ENCODE assay signal across 1 cellular context in the genomic region with DNA sequence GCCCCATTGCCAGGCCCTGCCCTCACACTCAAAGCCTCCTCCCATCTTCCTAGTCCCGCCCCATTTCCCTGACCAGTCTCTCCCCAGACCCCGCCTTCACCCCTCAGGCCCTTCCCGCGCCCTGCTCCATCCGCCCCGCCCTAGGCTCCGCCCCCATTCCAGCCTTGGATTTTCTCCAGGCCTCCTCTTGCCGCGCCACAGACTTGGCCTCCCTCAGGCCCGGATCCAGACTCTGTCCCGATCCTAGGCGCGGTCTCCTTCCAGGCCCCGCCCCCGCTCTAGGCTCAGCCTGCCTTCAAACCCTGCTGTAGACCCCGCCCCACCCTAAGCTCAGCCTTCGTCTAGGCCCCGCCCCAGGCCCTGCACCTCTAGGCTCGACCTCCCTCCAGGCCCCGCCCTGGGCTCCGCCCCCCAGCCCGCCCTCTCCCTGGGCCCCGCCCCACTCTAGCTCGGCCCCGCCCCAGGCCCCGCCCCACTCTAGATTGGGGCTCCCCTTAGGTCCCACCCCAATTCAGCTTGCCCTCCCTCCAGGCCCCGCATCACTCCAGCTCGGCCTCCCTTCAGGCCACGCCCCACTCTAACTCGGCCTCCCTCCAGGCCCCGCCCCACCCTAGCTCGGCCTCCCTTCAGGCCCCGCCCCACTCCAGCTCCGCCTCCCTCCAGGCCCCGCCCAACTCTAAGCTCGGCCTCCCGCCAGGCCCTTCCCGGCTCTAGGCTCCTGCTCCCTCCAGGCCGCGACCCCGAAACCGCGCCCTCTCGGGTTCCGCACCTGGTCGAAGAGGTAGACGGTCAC.
TF ChIP-seq lines count a peak whose summit lies in the region.

No MANE protein-coding gene starts in this region.

TF ChIP-seq in K562, 482 proteins besides CTCF, POLR2A, EP300 and RAD21 (continued from another document and continues in another):
- TF ChIP-seq, protein P1, sequence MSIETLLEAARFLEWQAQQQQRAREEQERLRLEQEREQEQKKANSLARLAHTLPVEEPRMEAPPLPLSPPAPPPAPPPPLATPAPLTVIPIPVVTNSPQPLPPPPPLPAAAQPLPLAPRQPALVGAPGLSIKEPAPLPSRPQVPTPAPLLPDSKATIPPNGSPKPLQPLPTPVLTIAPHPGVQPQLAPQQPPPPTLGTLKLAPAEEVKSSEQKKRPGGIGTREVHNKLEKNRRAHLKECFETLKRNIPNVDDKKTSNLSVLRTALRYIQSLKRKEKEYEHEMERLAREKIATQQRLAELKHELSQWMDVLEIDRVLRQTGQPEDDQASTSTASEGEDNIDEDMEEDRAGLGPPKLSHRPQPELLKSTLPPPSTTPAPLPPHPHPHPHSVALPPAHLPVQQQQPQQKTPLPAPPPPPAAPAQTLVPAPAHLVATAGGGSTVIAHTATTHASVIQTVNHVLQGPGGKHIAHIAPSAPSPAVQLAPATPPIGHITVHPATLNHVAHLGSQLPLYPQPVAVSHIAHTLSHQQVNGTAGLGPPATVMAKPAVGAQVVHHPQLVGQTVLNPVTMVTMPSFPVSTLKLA (conservative IDR thresholded peaks at IDR 0.05): no peak
- TF ChIP-seq JUND (IDR thresholded peaks at IDR 0.05; ENCODE audit: borderline replicate concordance, low read depth, low read length): peak; percentile 6; the same call in 1 of the 2 replicates
- no peak for TF ChIP-seq JUND (tag; IDR thresholded peaks at IDR 0.05; ENCODE audit: borderline replicate concordance, low read depth, low read length)
- TF ChIP-seq, protein P2, sequence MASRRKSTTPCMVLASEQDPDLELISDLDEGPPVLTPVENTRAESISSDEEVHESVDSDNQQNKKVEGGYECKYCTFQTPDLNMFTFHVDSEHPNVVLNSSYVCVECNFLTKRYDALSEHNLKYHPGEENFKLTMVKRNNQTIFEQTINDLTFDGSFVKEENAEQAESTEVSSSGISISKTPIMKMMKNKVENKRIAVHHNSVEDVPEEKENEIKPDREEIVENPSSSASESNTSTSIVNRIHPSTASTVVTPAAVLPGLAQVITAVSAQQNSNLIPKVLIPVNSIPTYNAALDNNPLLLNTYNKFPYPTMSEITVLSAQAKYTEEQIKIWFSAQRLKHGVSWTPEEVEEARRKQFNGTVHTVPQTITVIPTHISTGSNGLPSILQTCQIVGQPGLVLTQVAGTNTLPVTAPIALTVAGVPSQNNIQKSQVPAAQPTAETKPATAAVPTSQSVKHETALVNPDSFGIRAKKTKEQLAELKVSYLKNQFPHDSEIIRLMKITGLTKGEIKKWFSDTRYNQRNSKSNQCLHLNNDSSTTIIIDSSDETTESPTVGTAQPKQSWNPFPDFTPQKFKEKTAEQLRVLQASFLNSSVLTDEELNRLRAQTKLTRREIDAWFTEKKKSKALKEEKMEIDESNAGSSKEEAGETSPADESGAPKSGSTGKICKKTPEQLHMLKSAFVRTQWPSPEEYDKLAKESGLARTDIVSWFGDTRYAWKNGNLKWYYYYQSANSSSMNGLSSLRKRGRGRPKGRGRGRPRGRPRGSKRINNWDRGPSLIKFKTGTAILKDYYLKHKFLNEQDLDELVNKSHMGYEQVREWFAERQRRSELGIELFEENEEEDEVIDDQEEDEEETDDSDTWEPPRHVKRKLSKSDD (conservative IDR thresholded peaks at IDR 0.05; ENCODE audit: low read length): no peak
- no peak for TF ChIP-seq NCOA2 (IDR thresholded peaks at IDR 0.05; ENCODE audit: partially characterized antibody in 2 of 2)
- TF ChIP-seq KDM4B (IDR thresholded peaks at IDR 0.05; ENCODE audit: borderline replicate concordance in 2 of 2, low read depth in 1 of 2): no peak
- TF ChIP-seq ZNF436 (CRISPR knock-in tag; IDR thresholded peaks at IDR 0.05): no peak
- TF ChIP-seq, protein P3, sequence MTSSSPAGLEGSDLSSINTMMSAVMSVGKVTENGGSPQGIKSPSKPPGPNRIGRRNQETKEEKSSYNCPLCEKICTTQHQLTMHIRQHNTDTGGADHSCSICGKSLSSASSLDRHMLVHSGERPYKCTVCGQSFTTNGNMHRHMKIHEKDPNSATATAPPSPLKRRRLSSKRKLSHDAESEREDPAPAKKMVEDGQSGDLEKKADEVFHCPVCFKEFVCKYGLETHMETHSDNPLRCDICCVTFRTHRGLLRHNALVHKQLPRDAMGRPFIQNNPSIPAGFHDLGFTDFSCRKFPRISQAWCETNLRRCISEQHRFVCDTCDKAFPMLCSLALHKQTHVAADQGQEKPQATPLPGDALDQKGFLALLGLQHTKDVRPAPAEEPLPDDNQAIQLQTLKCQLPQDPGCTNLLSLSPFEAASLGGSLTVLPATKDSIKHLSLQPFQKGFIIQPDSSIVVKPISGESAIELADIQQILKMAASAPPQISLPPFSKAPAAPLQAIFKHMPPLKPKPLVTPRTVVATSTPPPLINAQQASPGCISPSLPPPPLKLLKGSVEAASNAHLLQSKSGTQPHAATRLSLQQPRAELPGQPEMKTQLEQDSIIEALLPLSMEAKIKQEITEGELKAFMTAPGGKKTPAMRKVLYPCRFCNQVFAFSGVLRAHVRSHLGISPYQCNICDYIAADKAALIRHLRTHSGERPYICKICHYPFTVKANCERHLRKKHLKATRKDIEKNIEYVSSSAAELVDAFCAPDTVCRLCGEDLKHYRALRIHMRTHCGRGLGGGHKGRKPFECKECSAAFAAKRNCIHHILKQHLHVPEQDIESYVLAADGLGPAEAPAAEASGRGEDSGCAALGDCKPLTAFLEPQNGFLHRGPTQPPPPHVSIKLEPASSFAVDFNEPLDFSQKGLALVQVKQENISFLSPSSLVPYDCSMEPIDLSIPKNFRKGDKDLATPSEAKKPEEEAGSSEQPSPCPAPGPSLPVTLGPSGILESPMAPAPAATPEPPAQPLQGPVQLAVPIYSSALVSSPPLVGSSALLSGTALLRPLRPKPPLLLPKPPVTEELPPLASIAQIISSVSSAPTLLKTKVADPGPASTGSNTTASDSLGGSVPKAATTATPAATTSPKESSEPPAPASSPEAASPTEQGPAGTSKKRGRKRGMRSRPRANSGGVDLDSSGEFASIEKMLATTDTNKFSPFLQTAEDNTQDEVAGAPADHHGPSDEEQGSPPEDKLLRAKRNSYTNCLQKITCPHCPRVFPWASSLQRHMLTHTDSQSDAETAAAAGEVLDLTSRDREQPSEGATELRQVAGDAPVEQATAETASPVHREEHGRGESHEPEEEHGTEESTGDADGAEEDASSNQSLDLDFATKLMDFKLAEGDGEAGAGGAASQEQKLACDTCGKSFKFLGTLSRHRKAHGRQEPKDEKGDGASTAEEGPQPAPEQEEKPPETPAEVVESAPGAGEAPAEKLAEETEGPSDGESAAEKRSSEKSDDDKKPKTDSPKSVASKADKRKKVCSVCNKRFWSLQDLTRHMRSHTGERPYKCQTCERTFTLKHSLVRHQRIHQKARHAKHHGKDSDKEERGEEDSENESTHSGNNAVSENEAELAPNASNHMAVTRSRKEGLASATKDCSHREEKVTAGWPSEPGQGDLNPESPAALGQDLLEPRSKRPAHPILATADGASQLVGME (CRISPR knock-in tag; IDR thresholded peaks at IDR 0.05): no peak
- peak; percentile 28; the same call in 1 of the 2 replicates for TF ChIP-seq OTX1 (CRISPR knock-in tag; IDR thresholded peaks at IDR 0.05)
- 0 out of 2 replicates have a peak, but pooled peaks have one; percentile 51 for TF ChIP-seq MYNN (IDR thresholded peaks at IDR 0.05)
- no peak for TF ChIP-seq MYNN (CRISPR knock-in tag; IDR thresholded peaks at IDR 0.05)
- TF ChIP-seq, protein P4, sequence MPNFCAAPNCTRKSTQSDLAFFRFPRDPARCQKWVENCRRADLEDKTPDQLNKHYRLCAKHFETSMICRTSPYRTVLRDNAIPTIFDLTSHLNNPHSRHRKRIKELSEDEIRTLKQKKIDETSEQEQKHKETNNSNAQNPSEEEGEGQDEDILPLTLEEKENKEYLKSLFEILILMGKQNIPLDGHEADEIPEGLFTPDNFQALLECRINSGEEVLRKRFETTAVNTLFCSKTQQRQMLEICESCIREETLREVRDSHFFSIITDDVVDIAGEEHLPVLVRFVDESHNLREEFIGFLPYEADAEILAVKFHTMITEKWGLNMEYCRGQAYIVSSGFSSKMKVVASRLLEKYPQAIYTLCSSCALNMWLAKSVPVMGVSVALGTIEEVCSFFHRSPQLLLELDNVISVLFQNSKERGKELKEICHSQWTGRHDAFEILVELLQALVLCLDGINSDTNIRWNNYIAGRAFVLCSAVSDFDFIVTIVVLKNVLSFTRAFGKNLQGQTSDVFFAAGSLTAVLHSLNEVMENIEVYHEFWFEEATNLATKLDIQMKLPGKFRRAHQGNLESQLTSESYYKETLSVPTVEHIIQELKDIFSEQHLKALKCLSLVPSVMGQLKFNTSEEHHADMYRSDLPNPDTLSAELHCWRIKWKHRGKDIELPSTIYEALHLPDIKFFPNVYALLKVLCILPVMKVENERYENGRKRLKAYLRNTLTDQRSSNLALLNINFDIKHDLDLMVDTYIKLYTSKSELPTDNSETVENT (CRISPR knock-in tag; IDR thresholded peaks at IDR 0.05): no peak
- TF ChIP-seq NR2C1 (IDR thresholded peaks at IDR 0.05): no peak
- TF ChIP-seq NR2C1 (tag; IDR thresholded peaks at IDR 0.05): no peak
- TF ChIP-seq ZNF507 (tag; conservative IDR thresholded peaks at IDR 0.05): no peak
- TF ChIP-seq HNRNPUL1 (IDR thresholded peaks at IDR 0.05; ENCODE audit: low read length): no peak
- TF ChIP-seq, protein P5, sequence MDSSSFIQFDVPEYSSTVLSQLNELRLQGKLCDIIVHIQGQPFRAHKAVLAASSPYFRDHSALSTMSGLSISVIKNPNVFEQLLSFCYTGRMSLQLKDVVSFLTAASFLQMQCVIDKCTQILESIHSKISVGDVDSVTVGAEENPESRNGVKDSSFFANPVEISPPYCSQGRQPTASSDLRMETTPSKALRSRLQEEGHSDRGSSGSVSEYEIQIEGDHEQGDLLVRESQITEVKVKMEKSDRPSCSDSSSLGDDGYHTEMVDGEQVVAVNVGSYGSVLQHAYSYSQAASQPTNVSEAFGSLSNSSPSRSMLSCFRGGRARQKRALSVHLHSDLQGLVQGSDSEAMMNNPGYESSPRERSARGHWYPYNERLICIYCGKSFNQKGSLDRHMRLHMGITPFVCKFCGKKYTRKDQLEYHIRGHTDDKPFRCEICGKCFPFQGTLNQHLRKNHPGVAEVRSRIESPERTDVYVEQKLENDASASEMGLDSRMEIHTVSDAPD (CRISPR knock-in tag; IDR thresholded peaks at IDR 0.05): no peak
- TF ChIP-seq SRSF3 (IDR thresholded peaks at IDR 0.05; ENCODE audit: insufficient read depth, low read length): no peak
- no peak for TF ChIP-seq KLF16 (IDR thresholded peaks at IDR 0.05)
- TF ChIP-seq, protein P6, sequence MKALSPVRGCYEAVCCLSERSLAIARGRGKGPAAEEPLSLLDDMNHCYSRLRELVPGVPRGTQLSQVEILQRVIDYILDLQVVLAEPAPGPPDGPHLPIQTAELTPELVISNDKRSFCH (CRISPR knock-in tag; IDR thresholded peaks at IDR 0.05): no peak
- TF ChIP-seq, protein P6 (tag; IDR thresholded peaks at IDR 0.05): no peak
- TF ChIP-seq POLR2B (IDR thresholded peaks at IDR 0.05; ENCODE audit: low read depth, partially characterized antibody): peak; percentile 69
- TF ChIP-seq, protein P7, sequence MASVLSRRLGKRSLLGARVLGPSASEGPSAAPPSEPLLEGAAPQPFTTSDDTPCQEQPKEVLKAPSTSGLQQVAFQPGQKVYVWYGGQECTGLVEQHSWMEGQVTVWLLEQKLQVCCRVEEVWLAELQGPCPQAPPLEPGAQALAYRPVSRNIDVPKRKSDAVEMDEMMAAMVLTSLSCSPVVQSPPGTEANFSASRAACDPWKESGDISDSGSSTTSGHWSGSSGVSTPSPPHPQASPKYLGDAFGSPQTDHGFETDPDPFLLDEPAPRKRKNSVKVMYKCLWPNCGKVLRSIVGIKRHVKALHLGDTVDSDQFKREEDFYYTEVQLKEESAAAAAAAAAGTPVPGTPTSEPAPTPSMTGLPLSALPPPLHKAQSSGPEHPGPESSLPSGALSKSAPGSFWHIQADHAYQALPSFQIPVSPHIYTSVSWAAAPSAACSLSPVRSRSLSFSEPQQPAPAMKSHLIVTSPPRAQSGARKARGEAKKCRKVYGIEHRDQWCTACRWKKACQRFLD (CRISPR knock-in tag; IDR thresholded peaks at IDR 0.05): no peak
- no peak for TF ChIP-seq RHOXF2B (CRISPR knock-in tag; conservative IDR thresholded peaks at IDR 0.05)
- TF ChIP-seq ZNF121 (CRISPR knock-in tag; conservative IDR thresholded peaks at IDR 0.05): no peak
- peak in 1 of 2 experiments; percentile 77; a peak in 2 of 4 replicates for TF ChIP-seq SRF (CRISPR knock-in tag; IDR thresholded peaks at IDR 0.05)
- TF ChIP-seq, protein P8, sequence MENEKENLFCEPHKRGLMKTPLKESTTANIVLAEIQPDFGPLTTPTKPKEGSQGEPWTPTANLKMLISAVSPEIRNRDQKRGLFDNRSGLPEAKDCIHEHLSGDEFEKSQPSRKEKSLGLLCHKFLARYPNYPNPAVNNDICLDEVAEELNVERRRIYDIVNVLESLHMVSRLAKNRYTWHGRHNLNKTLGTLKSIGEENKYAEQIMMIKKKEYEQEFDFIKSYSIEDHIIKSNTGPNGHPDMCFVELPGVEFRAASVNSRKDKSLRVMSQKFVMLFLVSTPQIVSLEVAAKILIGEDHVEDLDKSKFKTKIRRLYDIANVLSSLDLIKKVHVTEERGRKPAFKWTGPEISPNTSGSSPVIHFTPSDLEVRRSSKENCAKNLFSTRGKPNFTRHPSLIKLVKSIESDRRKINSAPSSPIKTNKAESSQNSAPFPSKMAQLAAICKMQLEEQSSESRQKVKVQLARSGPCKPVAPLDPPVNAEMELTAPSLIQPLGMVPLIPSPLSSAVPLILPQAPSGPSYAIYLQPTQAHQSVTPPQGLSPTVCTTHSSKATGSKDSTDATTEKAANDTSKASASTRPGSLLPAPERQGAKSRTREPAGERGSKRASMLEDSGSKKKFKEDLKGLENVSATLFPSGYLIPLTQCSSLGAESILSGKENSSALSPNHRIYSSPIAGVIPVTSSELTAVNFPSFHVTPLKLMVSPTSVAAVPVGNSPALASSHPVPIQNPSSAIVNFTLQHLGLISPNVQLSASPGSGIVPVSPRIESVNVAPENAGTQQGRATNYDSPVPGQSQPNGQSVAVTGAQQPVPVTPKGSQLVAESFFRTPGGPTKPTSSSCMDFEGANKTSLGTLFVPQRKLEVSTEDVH (IDR thresholded peaks at IDR 0.05; ENCODE audit: low read depth, partially characterized antibody): peak; percentile 67
- no peak for TF ChIP-seq MYBL2 (IDR thresholded peaks at IDR 0.05; ENCODE audit: low read depth)
- no peak for TF ChIP-seq MYBL2 (CRISPR knock-in tag; IDR thresholded peaks at IDR 0.05; ENCODE audit: borderline replicate concordance)
- TF ChIP-seq XRCC5 (IDR thresholded peaks at IDR 0.05; ENCODE audit: low read depth, low read length): peak; percentile 42; the same call in 1 of the 2 replicates
- TF ChIP-seq SMAD1 (IDR thresholded peaks at IDR 0.05; ENCODE audit: low read depth, low read length, partially characterized antibody): no peak
- TF ChIP-seq PRMT5 (CRISPR knock-in tag; IDR thresholded peaks at IDR 0.05): no peak
- TF ChIP-seq, protein P9, sequence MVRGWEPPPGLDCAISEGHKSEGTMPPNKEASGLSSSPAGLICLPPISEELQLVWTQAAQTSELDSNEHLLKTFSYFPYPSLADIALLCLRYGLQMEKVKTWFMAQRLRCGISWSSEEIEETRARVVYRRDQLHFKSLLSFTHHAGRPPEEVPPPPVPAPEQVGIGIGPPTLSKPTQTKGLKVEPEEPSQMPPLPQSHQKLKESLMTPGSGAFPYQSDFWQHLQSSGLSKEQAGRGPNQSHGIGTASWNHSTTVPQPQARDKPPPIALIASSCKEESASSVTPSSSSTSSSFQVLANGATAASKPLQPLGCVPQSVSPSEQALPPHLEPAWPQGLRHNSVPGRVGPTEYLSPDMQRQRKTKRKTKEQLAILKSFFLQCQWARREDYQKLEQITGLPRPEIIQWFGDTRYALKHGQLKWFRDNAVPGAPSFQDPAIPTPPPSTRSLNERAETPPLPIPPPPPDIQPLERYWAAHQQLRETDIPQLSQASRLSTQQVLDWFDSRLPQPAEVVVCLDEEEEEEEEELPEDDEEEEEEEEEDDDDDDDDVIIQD (CRISPR knock-in tag; IDR thresholded peaks at IDR 0.05): no peak
- no peak for TF ChIP-seq DDX20 (tag; IDR thresholded peaks at IDR 0.05; ENCODE audit: low read depth)
- peak; percentile 62 for TF ChIP-seq POLR2AphosphoS2 (IDR thresholded peaks at IDR 0.05; ENCODE audit: low read length)
- TF ChIP-seq RBM17 (IDR thresholded peaks at IDR 0.05; ENCODE audit: borderline replicate concordance, low read depth, low read length): no peak
